In the genomic region with DNA sequence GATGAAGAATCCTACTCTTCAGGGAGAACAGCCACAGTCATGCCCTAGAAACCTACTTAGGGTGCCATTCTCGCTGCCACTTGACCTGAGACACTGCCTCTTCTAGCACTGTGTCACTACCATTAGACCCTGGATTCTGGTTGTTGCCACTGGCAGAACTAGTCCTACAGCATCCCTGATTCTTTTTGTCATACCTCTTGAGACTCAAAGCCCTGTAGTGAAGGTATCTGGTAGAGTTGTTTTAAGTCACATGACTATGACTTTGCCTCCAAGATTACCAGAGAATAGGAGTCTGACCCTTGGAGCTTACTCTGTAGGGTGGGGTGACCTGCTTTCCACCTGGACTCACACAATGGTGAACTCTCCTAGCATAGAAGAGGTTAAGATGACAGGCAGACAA, we compare ENCODE assay signal across 29 cellular contexts.
"Had no signal": no experiment of that assay in that cellular context is flagged by ENCODE, and none has a peak within 500 bp of the region (broad histone marks: within the 10 kb centered on the region; RNA-seq: fewer than 3 reads in every experiment).

No MANE protein-coding gene starts in this region.

- H3K27me3 Mint-ChIP-seq: activated CD4-positive, alpha-beta memory T cell treated with anti-CD3 and anti-CD28 coated beads for 36 hours; activated naive CD8-positive, alpha-beta T cell treated with anti-CD3 and anti-CD28 coated beads for 36 hours had no signal

- H3K36me3 ChIP-seq: gastroesophageal sphincter, right atrium auricular region, upper lobe of left lung, WERI-Rb-1 had no signal

- H3K4me3 ChIP-seq: gastroesophageal sphincter, hepatocyte, mucosa of descending colon, right atrium auricular region, testis, upper lobe of left lung had no signal

- H3K27ac ChIP-seq: upper lobe of left lung, WERI-Rb-1 had no signal

- H3K27ac Mint-ChIP-seq: activated CD4-positive, alpha-beta memory T cell treated with anti-CD3 and anti-CD28 coated beads for 36 hours; activated CD4-positive, alpha-beta T cell treated with anti-CD3 and anti-CD28 coated beads, Interleukin-2, amount 10 ng/mL, durations not matched to agents 24 days and 14 days; activated naive CD4-positive, alpha-beta T cell treated with anti-CD3 and anti-CD28 coated beads for 36 hours; activated naive CD8-positive, alpha-beta T cell treated with anti-CD3 and anti-CD28 coated beads for 36 hours; activated T-helper 1 cell treated with anti-CD3 and anti-CD28 coated beads, Interleukin-12 subunit alpha, Interleukin-12 subunit beta, Interleukin-2, Interleukin-4 antibody, amounts not matched to agents 30 ng/mL and 10 ng/mL and 1 ng/mL, durations not matched to agents 14 hours and 24 hours and 36 hours; dendritic cell treated with granulocyte-macrophage colony-stimulating factor and Interleukin-4, amounts not matched to agents 40 ng/mL and 50 ng/mL, for 4 days; endodermal cell; nephron progenitor cell; T-helper 1 cell treated with Interleukin-12 subunit alpha and Interleukin-12 subunit beta and Interleukin-4 antibody, amounts not matched to agents 30 μg/mL and 1 μg/mL, for 36 hours had no signal

- H3K4me3 Mint-ChIP-seq: activated CD4-positive, alpha-beta memory T cell treated with anti-CD3 and anti-CD28 coated beads for 36 hours; activated CD4-positive, alpha-beta T cell treated with anti-CD3 and anti-CD28 coated beads, Interleukin-2, amount 10 ng/mL, durations not matched to agents 24 days and 14 days; activated naive CD4-positive, alpha-beta T cell treated with anti-CD3 and anti-CD28 coated beads for 36 hours; activated naive CD8-positive, alpha-beta T cell treated with anti-CD3 and anti-CD28 coated beads for 36 hours; activated T-helper 1 cell treated with anti-CD3 and anti-CD28 coated beads, Interleukin-12 subunit alpha, Interleukin-12 subunit beta, Interleukin-2, Interleukin-4 antibody, amounts not matched to agents 30 ng/mL and 10 ng/mL and 1 ng/mL, durations not matched to agents 14 hours and 24 hours and 36 hours; central memory CD8-positive, alpha-beta T cell; dendritic cell treated with granulocyte-macrophage colony-stimulating factor and Interleukin-4, amounts not matched to agents 40 ng/mL and 50 ng/mL, for 4 days; endodermal cell; nephron progenitor cell; T-helper 1 cell treated with Interleukin-12 subunit alpha and Interleukin-12 subunit beta and Interleukin-4 antibody, amounts not matched to agents 30 μg/mL and 1 μg/mL, for 36 hours had no signal

- H3K9me3 Mint-ChIP-seq: activated CD4-positive, alpha-beta memory T cell treated with anti-CD3 and anti-CD28 coated beads for 36 hours; activated CD4-positive, alpha-beta T cell treated with anti-CD3 and anti-CD28 coated beads, Interleukin-2, amount 10 ng/mL, durations not matched to agents 24 days and 14 days; activated naive CD4-positive, alpha-beta T cell treated with anti-CD3 and anti-CD28 coated beads for 36 hours; activated naive CD8-positive, alpha-beta T cell treated with anti-CD3 and anti-CD28 coated beads for 36 hours; activated T-helper 1 cell treated with anti-CD3 and anti-CD28 coated beads, Interleukin-12 subunit alpha, Interleukin-12 subunit beta, Interleukin-2, Interleukin-4 antibody, amounts not matched to agents 30 ng/mL and 10 ng/mL and 1 ng/mL, durations not matched to agents 14 hours and 24 hours and 36 hours; central memory CD8-positive, alpha-beta T cell; dendritic cell treated with granulocyte-macrophage colony-stimulating factor and Interleukin-4, amounts not matched to agents 40 ng/mL and 50 ng/mL, for 4 days; endodermal cell; nephron progenitor cell; T-helper 1 cell treated with Interleukin-12 subunit alpha and Interleukin-12 subunit beta and Interleukin-4 antibody, amounts not matched to agents 30 μg/mL and 1 μg/mL, for 36 hours had no signal

- H3K36me3 Mint-ChIP-seq: activated CD4-positive, alpha-beta memory T cell treated with anti-CD3 and anti-CD28 coated beads for 36 hours; activated naive CD8-positive, alpha-beta T cell treated with anti-CD3 and anti-CD28 coated beads for 36 hours had no signal

- ATAC-seq: activated CD4-positive, CD25-positive, alpha-beta regulatory T cell treated with anti-CD3 and anti-CD28 coated beads, Interleukin-2, amount 50 U/mL, for 24 hours; gastroesophageal sphincter; mucosa of descending colon had no signal

- H3K9me3 ChIP-seq: gastroesophageal sphincter, mucosa of descending colon, right atrium auricular region, testis, upper lobe of left lung had no signal

- DNase-seq: activated CD4-positive, alpha-beta memory T cell treated with anti-CD3 and anti-CD28 coated beads for 36 hours; activated CD4-positive, alpha-beta T cell treated with anti-CD3 and anti-CD28 coated beads, Interleukin-2, amount 10 ng/mL, durations not matched to agents 24 days and 14 days; activated CD8-positive, alpha-beta memory T cell treated with anti-CD3 and anti-CD28 coated beads, Interleukin-2, amount 50 U/mL, for 4 hours; activated effector memory CD4-positive, alpha-beta T cell treated with anti-CD3 and anti-CD28 coated beads, Interleukin-2, amount 50 U/mL, for 16 hours; activated naive CD4-positive, alpha-beta T cell treated with anti-CD3 and anti-CD28 coated beads for 36 hours; activated naive CD8-positive, alpha-beta T cell treated with anti-CD3 and anti-CD28 coated beads for 36 hours; activated T-cell treated with anti-CD3 and anti-CD28 coated beads, Interleukin-2, amount 50 U/mL, for 1 hour; endodermal cell; left cardiac atrium; left ventricle myocardium superior; mucosa of descending colon; nephron progenitor cell; nucleus accumbens; stimulated activated CD4-positive, alpha-beta T cell treated with anti-CD3 and anti-CD28 coated beads, Interleukin-15, amount 100 ng/mL, for 24 hours; stimulated activated CD4-positive, alpha-beta T cell treated with anti-CD3 and anti-CD28 coated beads, Interleukin-2, amount 100 ng/mL, for 24 hours; stimulated activated naive CD4-positive, alpha-beta T cell; SW 1271; T-helper 9 cell; testis; upper lobe of left lung; WERI-Rb-1 had no signal

- H3K27me3 ChIP-seq: gastroesophageal sphincter, hepatocyte, right atrium auricular region, testis, upper lobe of left lung had no signal

- H3K4me1 Mint-ChIP-seq: activated CD4-positive, alpha-beta T cell treated with anti-CD3 and anti-CD28 coated beads, Interleukin-2, amount 10 ng/mL, durations not matched to agents 24 days and 14 days; activated naive CD8-positive, alpha-beta T cell treated with anti-CD3 and anti-CD28 coated beads for 36 hours; central memory CD8-positive, alpha-beta T cell had no signal
